ENCODE assay signal across 20 cellular contexts in the genomic region with DNA sequence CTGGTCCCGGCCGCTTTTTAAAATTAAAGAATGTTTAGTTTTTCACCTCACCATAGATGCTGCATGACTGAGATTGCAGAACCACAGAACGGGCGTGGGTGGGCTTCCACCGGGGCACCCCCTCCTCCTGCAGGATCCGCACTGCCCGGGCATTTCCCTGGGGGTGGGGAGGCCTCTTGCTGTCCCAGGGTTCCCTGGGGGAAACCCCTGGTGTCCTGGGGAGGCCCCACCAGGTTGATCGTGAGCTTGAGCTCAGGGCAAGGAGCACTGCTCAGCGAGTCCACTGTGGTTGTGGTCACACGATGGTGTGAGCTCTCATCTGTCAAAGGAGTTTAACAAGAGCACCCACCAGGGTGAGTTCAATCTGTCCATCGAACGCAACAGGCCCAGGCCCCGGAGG. TPM values are rescaled to one million over a fixed set of nuclear protein-coding genes. Genes with fewer than 3 reads are reported as not detected.
A peak's percentile ranks its signal among the peaks of the same experiment; 100 is the strongest.
DNase-seq lines count a peak whose midpoint lies in the region; ATAC-seq, FAIRE-seq and TF ChIP-seq lines count a peak whose summit lies in the region.
"Had no signal": no experiment of that assay in that cellular context is flagged by ENCODE, and none has a peak within 500 bp of the region (broad histone marks: within the 10 kb centered on the region; RNA-seq: fewer than 3 reads in every experiment).

No MANE protein-coding gene starts in this region.

- peak; percentile 56 for DNase-seq in natural killer cell treated with Interleukin-12 subunit alpha and Interleukin-12 subunit beta and Interleukin-15 and Interleukin-18, amount 100 ng/mL, for 72 hours (ENCODE audit: low spot score)
- DNase-seq in natural killer cell (no peak), GM18507 (ENCODE audit: extremely low spot score, insufficient read length, low read depth) (no peak), mesothelial cell of epicardium (ENCODE audit: low spot score in 2 of 2, unreplicated experiment in 2 of 2) (no peak), colonic mucosa (no peak)
- DNase-seq in activated naive CD8-positive, alpha-beta T cell treated with anti-CD3 and anti-CD28 coated beads, Interleukin-2, amount 50 U/mL, for 24 hours: peak; percentile 74
- peak; percentile 94 for DNase-seq in stimulated activated naive B cell treated with anti-CD40 and anti-IgM and Interleukin-4, amounts not matched to agents 10 μg/mL and 1 μg/mL and 100 μg/mL, for 72 hours
- DNase-seq: DMS79, foreskin keratinocyte, MG63, NCI-H1694, NCI-H2227 treated with DMSO at 0.1 percent for 48 hours, NCI-H82, T1000, upper lobe of right lung had no signal

- peaks cover 6 to 7% of the 10 kb centered on the region in 2 donors for H3K4me1 Mint-ChIP-seq in natural killer cell treated with Interleukin-12 subunit alpha and Interleukin-12 subunit beta and Interleukin-15 and Interleukin-18, amount 100 ng/mL, for 72 hours (ENCODE audit: low read depth in 2 of 2)
- H3K4me1 Mint-ChIP-seq in natural killer cell (peaks cover 0 to 5% of the 10 kb centered on the region in 2 donors), mesothelial cell of epicardium (peaks cover 13% of the 10 kb centered on the region)
- peaks cover 37% of the 10 kb centered on the region for H3K4me1 Mint-ChIP-seq in activated naive CD8-positive, alpha-beta T cell treated with anti-CD3 and anti-CD28 coated beads, Interleukin-2, amount 50 U/mL, for 24 hours
- H3K4me1 Mint-ChIP-seq in stimulated activated naive B cell treated with anti-CD40 and anti-IgM and Interleukin-4, amounts not matched to agents 10 μg/mL and 1 μg/mL and 100 μg/mL, for 72 hours: peaks cover 34 to 83% of the 10 kb centered on the region in 2 donors

- no peak overlapping the region for H3K4me3 ChIP-seq in colonic mucosa
- H3K4me3 ChIP-seq: cardiac muscle cell, MG63, upper lobe of right lung had no signal

- TF ChIP-seq CTCF in natural killer cell (IDR thresholded peaks at IDR 0.05) (no peak), mesothelial cell of epicardium (IDR thresholded peaks at IDR 0.05; ENCODE audit: unreplicated experiment) (no peak), colonic mucosa (IDR thresholded peaks at IDR 0.05) (no peak)

- no peak overlapping the region for H3K27ac ChIP-seq in colonic mucosa
- H3K27ac ChIP-seq: cardiac muscle cell, foreskin keratinocyte, upper lobe of right lung had no signal

- no peaks in the 10 kb centered on the region for H3K4me1 ChIP-seq in colonic mucosa
- H3K4me1 ChIP-seq: foreskin keratinocyte, upper lobe of right lung had no signal

- H3K36me3 ChIP-seq in colonic mucosa: no peaks in the 10 kb centered on the region
- H3K36me3 ChIP-seq: cardiac muscle cell, MG63, upper lobe of right lung had no signal

- no peak overlapping the region for H3K4me3 Mint-ChIP-seq in natural killer cell treated with Interleukin-12 subunit alpha and Interleukin-12 subunit beta and Interleukin-15 and Interleukin-18, amount 100 ng/mL, for 72 hours
- H3K4me3 Mint-ChIP-seq in natural killer cell (no peak overlapping the region), mesothelial cell of epicardium (no peak overlapping the region)
- H3K4me3 Mint-ChIP-seq in activated naive CD8-positive, alpha-beta T cell treated with anti-CD3 and anti-CD28 coated beads, Interleukin-2, amount 50 U/mL, for 24 hours: no peak overlapping the region
- peak overlapping the region; percentile 48 to 54 for H3K4me3 Mint-ChIP-seq in stimulated activated naive B cell treated with anti-CD40 and anti-IgM and Interleukin-4, amounts not matched to agents 10 μg/mL and 1 μg/mL and 100 μg/mL, for 72 hours

- peaks cover 13% of the 10 kb centered on the region for H3K27me3 ChIP-seq in colonic mucosa
- H3K27me3 ChIP-seq: MG63 had no signal

- H3K9me3 ChIP-seq in colonic mucosa: no peaks in the 10 kb centered on the region
- H3K9me3 ChIP-seq: MG63, upper lobe of right lung had no signal

- intact Hi-C loops in natural killer cell (cut with micrococcal nuclease) (no loop called here), colonic mucosa (cut with DNase I) (loop anchor here (5.0 kb wide), 1 partner anchor 42 kb away; no protein-coding TSS in a partner anchor)

- peaks cover 6% of the 10 kb centered on the region for H3K36me3 Mint-ChIP-seq in natural killer cell treated with Interleukin-12 subunit alpha and Interleukin-12 subunit beta and Interleukin-15 and Interleukin-18, amount 100 ng/mL, for 72 hours
- H3K36me3 Mint-ChIP-seq in natural killer cell: no peaks in the 10 kb centered on the region
- no peaks in the 10 kb centered on the region for H3K36me3 Mint-ChIP-seq in activated naive CD8-positive, alpha-beta T cell treated with anti-CD3 and anti-CD28 coated beads, Interleukin-2, amount 50 U/mL, for 24 hours (ENCODE audit: low read depth)
- no peaks in the 10 kb centered on the region for H3K36me3 Mint-ChIP-seq in stimulated activated naive B cell treated with anti-CD40 and anti-IgM and Interleukin-4, amounts not matched to agents 10 μg/mL and 1 μg/mL and 100 μg/mL, for 72 hours
- no peaks in the 10 kb centered on the region for H3K36me3 Mint-ChIP-seq in mesothelial cell of epicardium

- H3K9me3 Mint-ChIP-seq in natural killer cell treated with Interleukin-12 subunit alpha and Interleukin-12 subunit beta and Interleukin-15 and Interleukin-18, amount 100 ng/mL, for 72 hours: no peaks in the 10 kb centered on the region
- no peaks in the 10 kb centered on the region for H3K9me3 Mint-ChIP-seq in natural killer cell
- no peaks in the 10 kb centered on the region for H3K9me3 Mint-ChIP-seq in activated naive CD8-positive, alpha-beta T cell treated with anti-CD3 and anti-CD28 coated beads, Interleukin-2, amount 50 U/mL, for 24 hours
- H3K9me3 Mint-ChIP-seq in stimulated activated naive B cell treated with anti-CD40 and anti-IgM and Interleukin-4, amounts not matched to agents 10 μg/mL and 1 μg/mL and 100 μg/mL, for 72 hours: peaks cover 3 to 5% of the 10 kb centered on the region in 2 donors
- no peaks in the 10 kb centered on the region for H3K9me3 Mint-ChIP-seq in mesothelial cell of epicardium

- H3K27me3 Mint-ChIP-seq in natural killer cell treated with Interleukin-12 subunit alpha and Interleukin-12 subunit beta and Interleukin-15 and Interleukin-18, amount 100 ng/mL, for 72 hours: peaks cover 9 to 14% of the 10 kb centered on the region in 2 donors
- H3K27me3 Mint-ChIP-seq in natural killer cell (ENCODE audit: low read depth in 2 of 2) (peaks cover 12 to 19% of the 10 kb centered on the region in 2 donors), mesothelial cell of epicardium (ENCODE audit: low read depth) (peaks cover 15% of the 10 kb centered on the region)
- H3K27me3 Mint-ChIP-seq in activated naive CD8-positive, alpha-beta T cell treated with anti-CD3 and anti-CD28 coated beads, Interleukin-2, amount 50 U/mL, for 24 hours: peaks cover 20% of the 10 kb centered on the region
- no peaks in the 10 kb centered on the region for H3K27me3 Mint-ChIP-seq in stimulated activated naive B cell treated with anti-CD40 and anti-IgM and Interleukin-4, amounts not matched to agents 10 μg/mL and 1 μg/mL and 100 μg/mL, for 72 hours

- peak; percentile 60 for FAIRE-seq in GM18507 (lab: Jason Lieb, UNC)
- FAIRE-seq: RCC 7860 had no signal

- no peak overlapping the region for H3K9ac ChIP-seq in colonic mucosa (ENCODE audit: low read depth in 2 of 2, low read length in 2 of 2)

- no peak overlapping the region for H3K27ac Mint-ChIP-seq in natural killer cell treated with Interleukin-12 subunit alpha and Interleukin-12 subunit beta and Interleukin-15 and Interleukin-18, amount 100 ng/mL, for 72 hours
- H3K27ac Mint-ChIP-seq in natural killer cell (no peak overlapping the region), mesothelial cell of epicardium (no peak overlapping the region)
- no peak overlapping the region for H3K27ac Mint-ChIP-seq in activated naive CD8-positive, alpha-beta T cell treated with anti-CD3 and anti-CD28 coated beads, Interleukin-2, amount 50 U/mL, for 24 hours
- peak overlapping the region; percentile 73 for H3K27ac Mint-ChIP-seq in stimulated activated naive B cell treated with anti-CD40 and anti-IgM and Interleukin-4, amounts not matched to agents 10 μg/mL and 1 μg/mL and 100 μg/mL, for 72 hours

- ATAC-seq in natural killer cell treated with Interleukin-12 subunit alpha and Interleukin-12 subunit beta and Interleukin-15 and Interleukin-18, amount 100 ng/mL, for 72 hours: no peak
- ATAC-seq in natural killer cell: no peak
- peak; percentile 62 for ATAC-seq in activated naive CD8-positive, alpha-beta T cell treated with anti-CD3 and anti-CD28 coated beads, Interleukin-2, amount 50 U/mL, for 24 hours
- peak; percentile 35 to 50 for ATAC-seq in stimulated activated naive B cell treated with anti-CD40 and anti-IgM and Interleukin-4, amounts not matched to agents 10 μg/mL and 1 μg/mL and 100 μg/mL, for 72 hours (replicated peaks)
- ATAC-seq in HG02623 (IDR thresholded peaks at IDR 0.05; ENCODE audit: unreplicated experiment): no peak
- ATAC-seq: foreskin keratinocyte, HCT116, SK-N-SH treated with all-trans-retinoic acid at 6 μM for 48 hours, upper lobe of right lung had no signal

RNA-seq across cellular contexts. Expression of gene TCF3, which starts 11.4 kb away (rescaled TPM):
- total RNA-seq in natural killer cell treated with Interleukin-12 subunit alpha and Interleukin-12 subunit beta and Interleukin-15 and Interleukin-18, amount 100 ng/mL, for 72 hours: 10 to 100 TPM; 60.4 to 87.9 TPM
- total RNA-seq in natural killer cell (10 to 100 TPM; 54.5 to 72.2 (median 64.3) TPM), mesothelial cell of epicardium (227 to 248 TPM (median 239 TPM) in 3 replicates), colonic mucosa (100 to 1,000 TPM in 1 of 2 donors, 10 to 100 TPM in 1; 64.2 to 114 TPM)

RNA-seq across cellular contexts. Expression of gene UQCR11, which starts 58.6 kb away (rescaled TPM):
- total RNA-seq in natural killer cell treated with Interleukin-12 subunit alpha and Interleukin-12 subunit beta and Interleukin-15 and Interleukin-18, amount 100 ng/mL, for 72 hours: 100 to 1,000 TPM; 179 to 184 TPM
- 100 to 1,000 TPM in 1 of 3 donors, 10 to 100 TPM in 2; 91.2 to 142 (median 99.1) TPM for total RNA-seq in natural killer cell
- 143 to 154 TPM (median 153 TPM) in 3 replicates for total RNA-seq in mesothelial cell of epicardium
- total RNA-seq in colonic mucosa: 100 to 1,000 TPM; 325 to 336 TPM

Comparison
In these comparisons a context has a peak if more than half of its experiments do, and no peak if none do; other contexts are left out.
1. DNase-seq: peak in natural killer cell treated with Interleukin-12 subunit alpha and Interleukin-12 subunit beta and Interleukin-15 and Interleukin-18, amount 100 ng/mL, for 72 hours (single experiment), activated naive CD8-positive, alpha-beta T cell treated with anti-CD3 and anti-CD28 coated beads, Interleukin-2, amount 50 U/mL, for 24 hours (single experiment) and stimulated activated naive B cell treated with anti-CD40 and anti-IgM and Interleukin-4, amounts not matched to agents 10 μg/mL and 1 μg/mL and 100 μg/mL, for 72 hours (single experiment); none in natural killer cell (single experiment), GM18507 (single experiment), mesothelial cell of epicardium (0 of 2) and colonic mucosa (single experiment).
2. ATAC-seq: peak in activated naive CD8-positive, alpha-beta T cell treated with anti-CD3 and anti-CD28 coated beads, Interleukin-2, amount 50 U/mL, for 24 hours (single experiment) and stimulated activated naive B cell treated with anti-CD40 and anti-IgM and Interleukin-4, amounts not matched to agents 10 μg/mL and 1 μg/mL and 100 μg/mL, for 72 hours (2 of 2); none in natural killer cell treated with Interleukin-12 subunit alpha and Interleukin-12 subunit beta and Interleukin-15 and Interleukin-18, amount 100 ng/mL, for 72 hours (0 of 2), natural killer cell (0 of 3) and HG02623 (single experiment).
3. H3K4me3 Mint-ChIP-seq: peak in stimulated activated naive B cell treated with anti-CD40 and anti-IgM and Interleukin-4, amounts not matched to agents 10 μg/mL and 1 μg/mL and 100 μg/mL, for 72 hours (2 of 2); none in natural killer cell treated with Interleukin-12 subunit alpha and Interleukin-12 subunit beta and Interleukin-15 and Interleukin-18, amount 100 ng/mL, for 72 hours (single experiment), natural killer cell (single experiment), activated naive CD8-positive, alpha-beta T cell treated with anti-CD3 and anti-CD28 coated beads, Interleukin-2, amount 50 U/mL, for 24 hours (single experiment) and mesothelial cell of epicardium (single experiment).